ENCODE assay signal across 23 cellular contexts in the genomic region with DNA sequence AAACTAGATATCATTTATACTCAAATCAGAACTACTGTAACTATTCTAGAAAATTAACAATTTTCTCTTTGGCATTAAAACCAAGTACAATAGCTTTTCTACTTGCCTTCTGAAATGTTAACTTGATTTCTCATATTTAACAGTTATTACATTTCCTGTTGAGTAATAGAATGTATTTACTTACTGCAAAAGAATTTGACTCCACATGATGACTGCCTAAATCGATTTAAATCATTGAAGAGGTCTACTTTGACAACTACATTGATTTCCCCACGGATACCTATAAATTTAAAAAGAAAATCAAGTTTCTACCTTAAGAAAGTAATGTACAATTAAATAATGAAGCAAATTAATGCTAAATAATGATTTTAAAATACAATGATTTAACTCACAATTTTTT. TPM values are rescaled to one million over a fixed set of nuclear protein-coding genes. Genes with fewer than 3 reads are reported as not detected.
A peak's percentile ranks its signal among the peaks of the same experiment; 100 is the strongest.
DNase-seq lines count a peak whose midpoint lies in the region; ATAC-seq, FAIRE-seq and TF ChIP-seq lines count a peak whose summit lies in the region.
"Had no signal": no experiment of that assay in that cellular context is flagged by ENCODE, and none has a peak within 500 bp of the region (broad histone marks: within the 10 kb centered on the region; RNA-seq: fewer than 3 reads in every experiment).

No MANE protein-coding gene starts in this region.

- H3K4me3 ChIP-seq in ACC112 (ENCODE audit: low read depth, low read length) (0 out of 2 replicates have a peak overlapping the region, but pooled peaks have one; percentile 1), astrocyte (ENCODE audit: insufficient read depth, low read depth, low read length) (no peak overlapping the region)
- H3K4me3 ChIP-seq: mucosa of descending colon had no signal

- peak; percentile 5 for FAIRE-seq in astrocyte (lab: Jason Lieb, UNC)

- H3K4me3 Mint-ChIP-seq in astrocyte (ENCODE audit: unreplicated experiment): no peak overlapping the region
- H3K4me3 Mint-ChIP-seq in activated T-helper 2 cell treated with anti-CD3 and anti-CD28 coated beads, Interferon-gamma antibody, Interleukin-2, Interleukin-4, amounts not matched to agents 10 μg/mL and 5 μg/mL and 100 μg/mL, durations not matched to agents 14 hours and 24 hours and 36 hours (ENCODE audit: low read depth): no peak overlapping the region
- H3K4me3 Mint-ChIP-seq: activated CD4-positive, alpha-beta T cell treated with anti-CD3 and anti-CD28 coated beads for 36 hours; activated naive CD4-positive, alpha-beta T cell treated with anti-CD3 and anti-CD28 coated beads, Interleukin-2, amount 10 ng/mL, durations not matched to agents 7 days and 5 days; CD14-positive monocyte; T-helper 1 cell treated with Interleukin-12 subunit alpha and Interleukin-12 subunit beta and Interleukin-4 antibody, amounts not matched to agents 30 μg/mL and 1 μg/mL, for 36 hours had no signal

- ATAC-seq in GM21619 (IDR thresholded peaks at IDR 0.05; ENCODE audit: unreplicated experiment): no peak
- ATAC-seq: activated CD4-positive, alpha-beta T cell treated with anti-CD3 and anti-CD28 coated beads for 36 hours; mucosa of descending colon had no signal

- H2AFZ ChIP-seq in ACC112 (ENCODE audit: low read length, unreplicated experiment) (no peak overlapping the region), astrocyte (ENCODE audit: low read depth, low read length) (no peak overlapping the region)

- peaks cover 12% of the 10 kb centered on the region for H3K4me1 Mint-ChIP-seq in astrocyte (ENCODE audit: low read depth, unreplicated experiment)
- H3K4me1 Mint-ChIP-seq in activated T-helper 2 cell treated with anti-CD3 and anti-CD28 coated beads, Interferon-gamma antibody, Interleukin-2, Interleukin-4, amounts not matched to agents 10 μg/mL and 5 μg/mL and 100 μg/mL, durations not matched to agents 14 hours and 24 hours and 36 hours (ENCODE audit: low read depth): peaks cover 6% of the 10 kb centered on the region

- H3K27ac ChIP-seq in ACC112 (ENCODE audit: low read depth, low read length) (peak overlapping the region; percentile 65), astrocyte (ENCODE audit: low read depth, low read length) (no peak overlapping the region)

- no peaks in the 10 kb centered on the region for H3K9me3 Mint-ChIP-seq in astrocyte (ENCODE audit: unreplicated experiment)
- H3K9me3 Mint-ChIP-seq in activated T-helper 2 cell treated with anti-CD3 and anti-CD28 coated beads, Interferon-gamma antibody, Interleukin-2, Interleukin-4, amounts not matched to agents 10 μg/mL and 5 μg/mL and 100 μg/mL, durations not matched to agents 14 hours and 24 hours and 36 hours: no peaks in the 10 kb centered on the region
- H3K9me3 Mint-ChIP-seq: activated naive CD4-positive, alpha-beta T cell treated with anti-CD3 and anti-CD28 coated beads, Interleukin-2, amount 10 ng/mL, durations not matched to agents 7 days and 5 days; CD14-positive monocyte; T-helper 1 cell treated with Interleukin-12 subunit alpha and Interleukin-12 subunit beta and Interleukin-4 antibody, amounts not matched to agents 30 μg/mL and 1 μg/mL, for 36 hours had no signal

- H3K9me3 ChIP-seq in astrocyte (ENCODE audit: insufficient read depth, low read depth, low read length): no peaks in the 10 kb centered on the region
- H3K9me3 ChIP-seq: mucosa of descending colon had no signal

- no peak overlapping the region for H3K9ac ChIP-seq in astrocyte (ENCODE audit: low read length)

- H3K36me3 ChIP-seq in ACC112 (ENCODE audit: insufficient read depth, low read length) (peaks cover 15% of the 10 kb centered on the region), astrocyte (ENCODE audit: insufficient read depth, low read length) (peaks cover 3% of the 10 kb centered on the region)

- TF ChIP-seq CTCF in astrocyte (IDR thresholded peaks at IDR 0.05; ENCODE audit: insufficient read depth, low read depth, low read length): no peak

- H3K27ac Mint-ChIP-seq in astrocyte (ENCODE audit: unreplicated experiment): no peak overlapping the region
- no peak overlapping the region for H3K27ac Mint-ChIP-seq in activated T-helper 2 cell treated with anti-CD3 and anti-CD28 coated beads, Interferon-gamma antibody, Interleukin-2, Interleukin-4, amounts not matched to agents 10 μg/mL and 5 μg/mL and 100 μg/mL, durations not matched to agents 14 hours and 24 hours and 36 hours
- H3K27ac Mint-ChIP-seq: activated CD4-positive, alpha-beta T cell treated with anti-CD3 and anti-CD28 coated beads for 36 hours; activated naive CD4-positive, alpha-beta T cell treated with anti-CD3 and anti-CD28 coated beads, Interleukin-2, amount 10 ng/mL, durations not matched to agents 7 days and 5 days; progenitor cell of endocrine pancreas; T-helper 1 cell treated with Interleukin-12 subunit alpha and Interleukin-12 subunit beta and Interleukin-4 antibody, amounts not matched to agents 30 μg/mL and 1 μg/mL, for 36 hours had no signal

- no peaks in the 10 kb centered on the region for H3K27me3 ChIP-seq in ACC112 (ENCODE audit: insufficient read depth, low read length)
- H3K27me3 ChIP-seq in astrocyte (ENCODE audit: insufficient read depth, low read length): no peaks in the 10 kb centered on the region

- no peaks in the 10 kb centered on the region for H3K36me3 Mint-ChIP-seq in astrocyte (ENCODE audit: low read depth, unreplicated experiment)
- peaks cover 31% of the 10 kb centered on the region for H3K36me3 Mint-ChIP-seq in activated T-helper 2 cell treated with anti-CD3 and anti-CD28 coated beads, Interferon-gamma antibody, Interleukin-2, Interleukin-4, amounts not matched to agents 10 μg/mL and 5 μg/mL and 100 μg/mL, durations not matched to agents 14 hours and 24 hours and 36 hours (ENCODE audit: low read depth)

- no peaks in the 10 kb centered on the region for H3K79me2 ChIP-seq in ACC112 (ENCODE audit: control insufficient read depth, insufficient read depth, low read length, unreplicated experiment)
- H3K79me2 ChIP-seq in astrocyte (ENCODE audit: insufficient read depth, low read length): no peaks in the 10 kb centered on the region

- peak overlapping the region; percentile 13 for H3K4me2 ChIP-seq in astrocyte (ENCODE audit: low read length)

- no peaks in the 10 kb centered on the region for H3K27me3 Mint-ChIP-seq in astrocyte (ENCODE audit: low read depth, unreplicated experiment)
- H3K27me3 Mint-ChIP-seq in activated T-helper 2 cell treated with anti-CD3 and anti-CD28 coated beads, Interferon-gamma antibody, Interleukin-2, Interleukin-4, amounts not matched to agents 10 μg/mL and 5 μg/mL and 100 μg/mL, durations not matched to agents 14 hours and 24 hours and 36 hours (ENCODE audit: low read depth): no peaks in the 10 kb centered on the region
- H3K27me3 Mint-ChIP-seq: activated CD4-positive, alpha-beta T cell treated with anti-CD3 and anti-CD28 coated beads for 36 hours; activated naive CD4-positive, alpha-beta T cell treated with anti-CD3 and anti-CD28 coated beads, Interleukin-2, amount 10 ng/mL, durations not matched to agents 7 days and 5 days; progenitor cell of endocrine pancreas had no signal

- DNase-seq in HCEC 1CT (peak; percentile 72), astrocyte (ENCODE audit: low read depth) (peak; percentile 6), fibroblast of peridontal ligament (ENCODE audit: extremely low read depth) (peak; percentile 52), NCI-H345 (lab: John Stamatoyannopoulos, UW) (no peak)
- DNase-seq in activated T-helper 2 cell treated with anti-CD3 and anti-CD28 coated beads, Interferon-gamma antibody, Interleukin-2, Interleukin-4, amounts not matched to agents 10 μg/mL and 5 μg/mL and 100 μg/mL, durations not matched to agents 14 hours and 24 hours and 36 hours (ENCODE audit: low spot score): no peak
- DNase-seq in stimulated activated CD4-positive, alpha-beta T cell treated with anti-CD3 and anti-CD28 coated beads, Interleukin-4, amount 100 ng/mL, for 24 hours: no peak
- DNase-seq: activated CD4-positive, alpha-beta T cell treated with anti-CD3 and anti-CD28 coated beads for 36 hours; activated naive CD4-positive, alpha-beta T cell treated with anti-CD3 and anti-CD28 coated beads, Interleukin-2, amount 10 ng/mL, durations not matched to agents 7 days and 5 days; activated T-cell treated with anti-CD3 and anti-CD28 coated beads, Interleukin-2, amount 50 U/mL, for 48 hours; aorta; foreskin melanocyte; hypothalamus; islet precursor cell; Karpas-422; mucosa of descending colon; NCI-H1930; OCI-M1; SIG-M5 had no signal

- intact Hi-C loops in activated T-helper 2 cell treated with anti-CD3 and anti-CD28 coated beads, Interferon-gamma antibody, Interleukin-2, Interleukin-4, amounts not matched to agents 10 μg/mL and 5 μg/mL and 100 μg/mL, durations not matched to agents 14 hours and 24 hours and 36 hours (cut with micrococcal nuclease): no loop called here

- H4K20me1 ChIP-seq in astrocyte (ENCODE audit: insufficient read depth, low read length): no peaks in the 10 kb centered on the region

- H3K4me1 ChIP-seq in ACC112 (ENCODE audit: control insufficient read depth, insufficient read depth, low read length, unreplicated experiment): peaks cover 53% of the 10 kb centered on the region
- H3K4me1 ChIP-seq in astrocyte (ENCODE audit: insufficient read depth, low read length): peaks cover 8% of the 10 kb centered on the region

RNA-seq across cellular contexts. Expression of a gene that starts 18.9 kb away (rescaled TPM):
- 14.7 and 15.3 TPM in 2 replicates for total RNA-seq in astrocyte
- 31.9 and 36.3 TPM in 2 replicates for total RNA-seq in activated T-helper 2 cell treated with anti-CD3 and anti-CD28 coated beads, Interferon-gamma antibody, Interleukin-2, Interleukin-4, amounts not matched to agents 10 μg/mL and 5 μg/mL and 100 μg/mL, durations not matched to agents 14 hours and 24 hours and 36 hours

Comparison
In these comparisons a context has a peak if more than half of its experiments do, and no peak if none do; other contexts are left out.
1. DNase-seq: peak in HCEC 1CT (single experiment), astrocyte (single experiment) and fibroblast of peridontal ligament (single experiment); none in NCI-H345 (single experiment), activated T-helper 2 cell treated with anti-CD3 and anti-CD28 coated beads, Interferon-gamma antibody, Interleukin-2, Interleukin-4, amounts not matched to agents 10 μg/mL and 5 μg/mL and 100 μg/mL, durations not matched to agents 14 hours and 24 hours and 36 hours (single experiment) and stimulated activated CD4-positive, alpha-beta T cell treated with anti-CD3 and anti-CD28 coated beads, Interleukin-4, amount 100 ng/mL, for 24 hours (single experiment).